ENCODE assay signal across 1 cellular context in the genomic region with DNA sequence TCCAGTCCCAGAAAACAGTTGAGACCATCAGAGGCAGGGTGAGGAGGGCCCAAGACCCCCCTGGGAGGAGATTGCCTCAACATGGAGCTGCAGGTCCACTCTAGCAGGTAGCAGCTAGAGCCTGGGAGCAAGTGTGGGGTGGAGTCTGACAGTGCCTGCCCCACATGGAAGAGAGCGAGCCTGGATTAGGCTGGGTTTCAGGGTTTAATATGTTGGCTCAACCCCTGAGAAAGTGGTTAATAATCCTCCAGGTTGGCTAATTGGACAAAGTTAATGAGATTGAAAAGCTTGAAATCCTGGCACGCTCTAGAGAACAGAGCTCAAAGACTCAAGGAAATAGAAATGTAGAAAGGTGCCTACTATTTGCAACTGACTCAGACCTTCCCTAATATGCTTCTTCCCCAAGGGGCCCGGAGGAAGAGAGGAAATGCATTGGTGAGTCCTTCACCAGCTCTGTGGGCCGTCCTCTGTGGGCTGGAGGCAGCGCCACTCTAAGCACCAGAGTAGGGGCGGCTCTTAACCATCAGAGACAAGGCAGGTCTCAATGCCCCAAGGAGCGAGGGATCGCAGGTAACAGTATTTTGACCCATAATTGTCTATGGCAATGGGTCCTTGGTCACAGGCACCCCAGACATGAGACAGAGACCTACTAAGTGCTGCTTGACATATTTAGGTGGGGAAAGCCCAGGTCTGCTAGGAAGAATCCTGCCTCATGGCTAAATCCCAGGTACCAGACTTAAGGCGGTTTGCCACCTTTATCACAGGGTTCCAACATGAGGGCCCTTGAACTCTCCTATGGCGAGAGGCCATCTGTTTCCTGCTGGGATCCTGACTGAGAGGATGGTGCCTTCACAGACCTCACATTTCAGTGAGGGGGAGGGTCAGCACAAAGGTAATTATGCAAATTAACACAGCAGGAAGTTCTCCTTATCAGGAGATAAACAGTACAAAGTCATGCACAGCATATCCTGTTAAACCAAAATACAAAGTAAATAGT.
TF ChIP-seq lines count a peak whose summit lies in the region.

No MANE protein-coding gene starts in this region.

TF ChIP-seq in GM12878, 131 proteins besides CTCF, POLR2A, EP300 and RAD21:
- TF ChIP-seq CBFB (IDR thresholded peaks at IDR 0.05; ENCODE audit: low read depth): no peak
- TF ChIP-seq CREM (IDR thresholded peaks at IDR 0.05; ENCODE audit: low read depth): no peak
- no peak for TF ChIP-seq NBN (IDR thresholded peaks at IDR 0.05)
- peak; percentile 76; the same call in 1 of the 2 replicates for TF ChIP-seq SMARCA5 (IDR thresholded peaks at IDR 0.05)
- 0 out of 4 replicates have a peak, but pooled peaks of 1 of the 2 experiments have one; percentile 5 for TF ChIP-seq BHLHE40 (IDR thresholded peaks at IDR 0.05; ENCODE audit: borderline replicate concordance in 1 of 2, low read depth in 2 of 2, low read length in 1 of 2)
- TF ChIP-seq NR2F1 (conservative IDR thresholded peaks at IDR 0.05): no peak
- TF ChIP-seq ZNF207 (IDR thresholded peaks at IDR 0.05; ENCODE audit: borderline replicate concordance): no peak
- no peak for TF ChIP-seq KDM1A (IDR thresholded peaks at IDR 0.05; ENCODE audit: borderline replicate concordance)
- no peak for TF ChIP-seq TBL1XR1 (IDR thresholded peaks at IDR 0.05; ENCODE audit: low read depth, low read length)
- no peak for TF ChIP-seq POLR2AphosphoS2 (IDR thresholded peaks at IDR 0.05; ENCODE audit: low read depth, low read length)
- no peak for TF ChIP-seq NFXL1 (IDR thresholded peaks at IDR 0.05; ENCODE audit: borderline replicate concordance)
- TF ChIP-seq POU2F2 (IDR thresholded peaks at IDR 0.05; ENCODE audit: borderline replicate concordance, low read depth, low read length): peak; percentile 73; the same call in 1 of the 3 replicates
- no peak for TF ChIP-seq GABPA (IDR thresholded peaks at IDR 0.05; ENCODE audit: low read depth)
- peak; percentile 77 to 93 for TF ChIP-seq SRF (IDR thresholded peaks at IDR 0.05; ENCODE audit: low read depth in 2 of 2, low read length in 2 of 2)
- no peak for TF ChIP-seq RCOR1 (conservative IDR thresholded peaks at IDR 0.05; ENCODE audit: low read depth, low read length)
- TF ChIP-seq ZNF24 (IDR thresholded peaks at IDR 0.05): no peak
- TF ChIP-seq DPF2 (IDR thresholded peaks at IDR 0.05): peak; percentile 80
- TF ChIP-seq IKZF1 (conservative IDR thresholded peaks at IDR 0.05): peak; percentile 23; the same call in 1 of the 2 replicates
- TF ChIP-seq MEF2A (IDR thresholded peaks at IDR 0.05; ENCODE audit: insufficient read depth, low read depth, low read length): no peak
